Comparison of ENCODE assay signal across 1 cellular context in genomic region chr11:72829178-72829577, GRCh38.
TF ChIP-seq lines count a peak whose summit lies in the region.

No MANE protein-coding gene starts in this region.

TF ChIP-seq in liver, 16 proteins besides CTCF, POLR2A, EP300 and RAD21:
- TF ChIP-seq, protein P1, sequence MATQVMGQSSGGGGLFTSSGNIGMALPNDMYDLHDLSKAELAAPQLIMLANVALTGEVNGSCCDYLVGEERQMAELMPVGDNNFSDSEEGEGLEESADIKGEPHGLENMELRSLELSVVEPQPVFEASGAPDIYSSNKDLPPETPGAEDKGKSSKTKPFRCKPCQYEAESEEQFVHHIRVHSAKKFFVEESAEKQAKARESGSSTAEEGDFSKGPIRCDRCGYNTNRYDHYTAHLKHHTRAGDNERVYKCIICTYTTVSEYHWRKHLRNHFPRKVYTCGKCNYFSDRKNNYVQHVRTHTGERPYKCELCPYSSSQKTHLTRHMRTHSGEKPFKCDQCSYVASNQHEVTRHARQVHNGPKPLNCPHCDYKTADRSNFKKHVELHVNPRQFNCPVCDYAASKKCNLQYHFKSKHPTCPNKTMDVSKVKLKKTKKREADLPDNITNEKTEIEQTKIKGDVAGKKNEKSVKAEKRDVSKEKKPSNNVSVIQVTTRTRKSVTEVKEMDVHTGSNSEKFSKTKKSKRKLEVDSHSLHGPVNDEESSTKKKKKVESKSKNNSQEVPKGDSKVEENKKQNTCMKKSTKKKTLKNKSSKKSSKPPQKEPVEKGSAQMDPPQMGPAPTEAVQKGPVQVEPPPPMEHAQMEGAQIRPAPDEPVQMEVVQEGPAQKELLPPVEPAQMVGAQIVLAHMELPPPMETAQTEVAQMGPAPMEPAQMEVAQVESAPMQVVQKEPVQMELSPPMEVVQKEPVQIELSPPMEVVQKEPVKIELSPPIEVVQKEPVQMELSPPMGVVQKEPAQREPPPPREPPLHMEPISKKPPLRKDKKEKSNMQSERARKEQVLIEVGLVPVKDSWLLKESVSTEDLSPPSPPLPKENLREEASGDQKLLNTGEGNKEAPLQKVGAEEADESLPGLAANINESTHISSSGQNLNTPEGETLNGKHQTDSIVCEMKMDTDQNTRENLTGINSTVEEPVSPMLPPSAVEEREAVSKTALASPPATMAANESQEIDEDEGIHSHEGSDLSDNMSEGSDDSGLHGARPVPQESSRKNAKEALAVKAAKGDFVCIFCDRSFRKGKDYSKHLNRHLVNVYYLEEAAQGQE (IDR thresholded peaks at IDR 0.05): no peak
- TF ChIP-seq TAF1 (conservative IDR thresholded peaks at IDR 0.05): no peak
- TF ChIP-seq MAX (IDR thresholded peaks at IDR 0.05): no peak
- TF ChIP-seq EGR1 (IDR thresholded peaks at IDR 0.05; ENCODE audit: low read depth in 2 of 2): no peak
- no peak for TF ChIP-seq FOXA1 (IDR thresholded peaks at IDR 0.05)
- TF ChIP-seq, protein P2, sequence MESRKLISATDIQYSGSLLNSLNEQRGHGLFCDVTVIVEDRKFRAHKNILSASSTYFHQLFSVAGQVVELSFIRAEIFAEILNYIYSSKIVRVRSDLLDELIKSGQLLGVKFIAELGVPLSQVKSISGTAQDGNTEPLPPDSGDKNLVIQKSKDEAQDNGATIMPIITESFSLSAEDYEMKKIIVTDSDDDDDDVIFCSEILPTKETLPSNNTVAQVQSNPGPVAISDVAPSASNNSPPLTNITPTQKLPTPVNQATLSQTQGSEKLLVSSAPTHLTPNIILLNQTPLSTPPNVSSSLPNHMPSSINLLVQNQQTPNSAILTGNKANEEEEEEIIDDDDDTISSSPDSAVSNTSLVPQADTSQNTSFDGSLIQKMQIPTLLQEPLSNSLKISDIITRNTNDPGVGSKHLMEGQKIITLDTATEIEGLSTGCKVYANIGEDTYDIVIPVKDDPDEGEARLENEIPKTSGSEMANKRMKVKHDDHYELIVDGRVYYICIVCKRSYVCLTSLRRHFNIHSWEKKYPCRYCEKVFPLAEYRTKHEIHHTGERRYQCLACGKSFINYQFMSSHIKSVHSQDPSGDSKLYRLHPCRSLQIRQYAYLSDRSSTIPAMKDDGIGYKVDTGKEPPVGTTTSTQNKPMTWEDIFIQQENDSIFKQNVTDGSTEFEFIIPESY (IDR thresholded peaks at IDR 0.05): no peak
- no peak for TF ChIP-seq NR2F2 (IDR thresholded peaks at IDR 0.05)
- TF ChIP-seq HNF4A (conservative IDR thresholded peaks at IDR 0.05): no peak
- no peak for TF ChIP-seq GABPA (IDR thresholded peaks at IDR 0.05 in 1 of 2, conservative IDR thresholded peaks at IDR 0.05 in 1 of 2)
